8 cellular contexts compared by ENCODE assay signal in the genomic region with DNA sequence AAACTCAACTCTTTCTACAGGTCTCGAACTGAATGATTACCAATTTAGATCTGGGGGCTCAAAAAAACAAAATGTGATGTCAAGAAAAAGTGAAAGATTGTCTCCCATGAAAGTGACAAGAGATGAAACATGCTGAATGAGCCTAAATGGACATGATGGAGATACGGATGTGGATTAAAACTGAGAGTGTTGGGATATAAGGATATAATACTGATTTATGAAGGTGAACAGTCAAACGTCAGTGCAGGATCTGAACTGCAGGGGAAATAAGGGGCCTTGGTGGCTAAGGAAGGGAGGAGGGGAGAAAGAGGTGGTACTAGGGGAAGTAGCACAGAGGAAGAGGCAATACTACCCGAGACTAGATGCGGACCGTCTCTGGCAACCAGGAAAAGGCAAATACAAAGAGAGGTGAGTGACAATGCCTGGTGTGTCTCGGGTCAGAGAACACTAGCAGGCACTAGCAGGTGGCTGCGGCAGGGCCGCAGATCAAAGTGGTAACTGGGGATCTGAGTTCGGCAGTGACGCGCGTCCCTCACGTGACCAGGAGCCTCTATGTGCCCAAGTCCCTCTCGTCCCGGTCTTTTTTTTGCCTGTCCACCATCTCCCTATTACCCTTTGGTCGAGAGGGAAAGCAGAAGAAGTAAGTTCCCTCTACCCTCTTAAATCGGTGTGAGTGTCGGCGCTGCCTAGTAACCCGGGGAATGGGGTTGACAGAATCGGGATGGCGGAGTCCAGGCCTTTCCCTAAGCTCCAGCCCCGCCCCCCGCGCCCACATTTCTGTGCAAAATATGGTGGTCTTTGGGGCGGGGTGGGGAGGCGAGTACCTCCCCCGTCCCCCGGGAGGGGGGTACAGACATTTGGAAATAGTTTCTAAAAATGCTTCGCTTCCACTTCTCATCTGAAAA. TPM values are rescaled to one million over a fixed set of nuclear protein-coding genes. Genes with fewer than 3 reads are reported as not detected.
DNase-seq lines count a peak whose midpoint lies in the region; ATAC-seq and TF ChIP-seq lines count a peak whose summit lies in the region.

A gene with protein sequence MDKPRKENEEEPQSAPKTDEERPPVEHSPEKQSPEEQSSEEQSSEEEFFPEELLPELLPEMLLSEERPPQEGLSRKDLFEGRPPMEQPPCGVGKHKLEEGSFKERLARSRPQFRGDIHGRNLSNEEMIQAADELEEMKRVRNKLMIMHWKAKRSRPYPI (plus strand): TSS at position 590 of the 905 bp plus-strand sequence. CDS start 942 bp downstream, outside the sequence.

- TF ChIP-seq CTCF in neural progenitor cell (IDR thresholded peaks at IDR 0.05) (no peak), vagina (IDR thresholded peaks at IDR 0.05) (no peak)

- no peak within 1 kb of the TSS for H3K9ac ChIP-seq in neural progenitor cell

- H3K36me3 Mint-ChIP-seq in activated naive CD4-positive, alpha-beta T cell treated with anti-CD3 and anti-CD28 coated beads for 36 hours (ENCODE audit: low read depth) = no peaks in the 10 kb centered on the region
- H3K36me3 Mint-ChIP-seq in neural progenitor cell = no peaks in the 10 kb centered on the region

- no peaks in the 10 kb centered on the region for H3K27me3 Mint-ChIP-seq in activated naive CD4-positive, alpha-beta T cell treated with anti-CD3 and anti-CD28 coated beads for 36 hours (ENCODE audit: low read depth)
- H3K27me3 Mint-ChIP-seq in neural progenitor cell (ENCODE audit: insufficient read depth, low read depth) = peaks cover 9% of the 10 kb centered on the region

- no peaks in the 10 kb centered on the region for H3K9me3 Mint-ChIP-seq in activated naive CD4-positive, alpha-beta T cell treated with anti-CD3 and anti-CD28 coated beads for 36 hours
- H3K9me3 Mint-ChIP-seq in neural progenitor cell = no peaks in the 10 kb centered on the region

- peaks cover 29% of the 10 kb centered on the region for H3F3A ChIP-seq in neural progenitor cell (ENCODE audit: low read depth)

- peaks cover 19% of the 10 kb centered on the region for H3K4me1 Mint-ChIP-seq in activated naive CD4-positive, alpha-beta T cell treated with anti-CD3 and anti-CD28 coated beads for 36 hours (ENCODE audit: low read depth)
- peaks cover 43% of the 10 kb centered on the region for H3K4me1 Mint-ChIP-seq in neural progenitor cell

- CTCF ChIA-PET in activated naive CD4-positive, alpha-beta T cell treated with anti-CD3 and anti-CD28 coated beads for 36 hours (lab: Charles Lee) = interaction anchor here (0.6 kb wide), 1 partner anchor 575 kb away, joined by 3 read pairs; no protein-coding TSS in a partner anchor

- peak in 12 of 14 donors; percentile 31 to 79 (median 53) for DNase-seq in C1 segment of cervical spinal cord (lab: John Stamatoyannopoulos, UW)
- peak; percentile 71 for DNase-seq in NCI-H69 (lab: John Stamatoyannopoulos, UW)
- peak; percentile 54 for DNase-seq in activated naive CD4-positive, alpha-beta T cell treated with anti-CD3 and anti-CD28 coated beads for 36 hours
- peak; percentile 78 for DNase-seq in globus pallidus (ENCODE audit: low spot score)
- peak; percentile 76 for DNase-seq in neural progenitor cell (ENCODE audit: low spot score)
- DNase-seq in vagina (ENCODE audit: extremely low spot score in 2 of 2) = no peak

- no peaks in the 10 kb centered on the region for H4K20me1 ChIP-seq in neural progenitor cell (ENCODE audit: low read depth)

- peak within 1 kb of the TSS; percentile 87 for H3K27ac Mint-ChIP-seq in activated naive CD4-positive, alpha-beta T cell treated with anti-CD3 and anti-CD28 coated beads for 36 hours
- peak within 1 kb of the TSS; percentile 3 for H3K27ac Mint-ChIP-seq in neural progenitor cell

- peak within 1 kb of the TSS; percentile 44 for H2AFZ ChIP-seq in neural progenitor cell (replicated peaks)

- H3K4me3 Mint-ChIP-seq in activated naive CD4-positive, alpha-beta T cell treated with anti-CD3 and anti-CD28 coated beads for 36 hours = peak within 1 kb of the TSS; percentile 87
- H3K4me3 Mint-ChIP-seq in neural progenitor cell = peak within 1 kb of the TSS; percentile 84

- H3K4me1 ChIP-seq in neural progenitor cell = peaks cover 19% of the 10 kb centered on the region
- peaks cover 12% of the 10 kb centered on the region for H3K4me1 ChIP-seq in vagina

- H3K79me2 ChIP-seq in neural progenitor cell (ENCODE audit: low read depth) = peaks cover 10% of the 10 kb centered on the region

- TF ChIP-seq POLR2A in GM19193 (IDR thresholded peaks at IDR 0.05; ENCODE audit: extremely low read depth, insufficient read depth, insufficient read length) (peak; percentile 47), vagina (IDR thresholded peaks at IDR 0.05) (peak in 1 of 2 donors; percentile 47)

- ATAC-seq in HG03432 (IDR thresholded peaks at IDR 0.05; ENCODE audit: unreplicated experiment) = peak; percentile 63

- H3K9me3 ChIP-seq in neural progenitor cell (ENCODE audit: low read depth) (no peaks in the 10 kb centered on the region), vagina (no peaks in the 10 kb centered on the region)

- H3K4me2 ChIP-seq in neural progenitor cell = peak within 1 kb of the TSS; percentile 80

- H3K27me3 ChIP-seq in neural progenitor cell = no peaks in the 10 kb centered on the region
- no peaks in the 10 kb centered on the region for H3K27me3 ChIP-seq in vagina

- peak within 1 kb of the TSS; percentile 85 for H3K27ac ChIP-seq in neural progenitor cell
- H3K27ac ChIP-seq in vagina = peak within 1 kb of the TSS; percentile 98

- H3K4me3 ChIP-seq in neural progenitor cell = peak within 1 kb of the TSS; percentile 61
- peak within 1 kb of the TSS; percentile 59 to 69 for H3K4me3 ChIP-seq in vagina

- intact Hi-C loops in activated naive CD4-positive, alpha-beta T cell treated with anti-CD3 and anti-CD28 coated beads for 36 hours (cut with micrococcal nuclease) = loop anchor here (1.0 to 5.0 kb wide), 5 partner anchors 20 to 290 kb away; a partner anchor contains a TSS
- intact Hi-C loops in vagina (cut with DNase I) = loop anchor here (5.0 kb wide), 1 partner anchor 91 kb away; no protein-coding TSS in a partner anchor

- H3K36me3 ChIP-seq in neural progenitor cell = no peaks in the 10 kb centered on the region
- H3K36me3 ChIP-seq in vagina = no peaks in the 10 kb centered on the region

RNA-seq across cellular contexts. Expression of the gene that starts here (rescaled TPM):
- total RNA-seq in activated naive CD4-positive, alpha-beta T cell treated with anti-CD3 and anti-CD28 coated beads for 36 hours = 1 to 10 TPM; 6.9 to 7.1 TPM
- total RNA-seq in neural progenitor cell (ENCODE audit: low replicate concordance) (15.4 and 17.0 TPM in 2 replicates), vagina (93.1 TPM)

Comparison
In these comparisons a context has a peak if more than half of its experiments do, and no peak if none do; other contexts are left out.
1. DNase-seq: peak in C1 segment of cervical spinal cord (12 of 14), NCI-H69 (single experiment), activated naive CD4-positive, alpha-beta T cell treated with anti-CD3 and anti-CD28 coated beads for 36 hours (single experiment), globus pallidus (single experiment) and neural progenitor cell (single experiment); none in vagina (0 of 2).